In genomic region chr20:3231116-3231515, GRCh38 we compare ENCODE assay signal across 6 cellular contexts.
"Had no signal": no experiment of that assay in that cellular context is flagged by ENCODE, and none has a peak within 500 bp of the region (broad histone marks: within the 10 kb centered on the region; RNA-seq: fewer than 3 reads in every experiment).

No MANE protein-coding gene starts in this region.

- DNase-seq: H9, HCEC 1CT, IMR-90 had no signal

- H3K9me3 Mint-ChIP-seq: GM23338, H9 had no signal

- H3K4me3 Mint-ChIP-seq: GM23338, H9 had no signal

- H3K4me3 ChIP-seq: GM23338, K562 had no signal

- H3K27ac ChIP-seq: HL-60 had no signal

- H3K27ac Mint-ChIP-seq: GM23338, H9 had no signal

- ATAC-seq: GM23338, K562 had no signal
